ENCODE assay signal across 14 cellular contexts in genomic region chr11:17719940-17720795, GRCh38. TPM values are rescaled to one million over a fixed set of nuclear protein-coding genes. Genes with fewer than 3 reads are reported as not detected.
DNase-seq lines count a peak whose midpoint lies in the region; TF ChIP-seq lines count a peak whose summit lies in the region.
"Had no signal": no experiment of that assay in that cellular context is flagged by ENCODE, and none has a peak within 500 bp of the region (broad histone marks: within the 10 kb centered on the region; RNA-seq: fewer than 3 reads in every experiment).

No MANE protein-coding gene starts in this region.

- WGBS in stomach, 5 donors, result 4 to 6% (median 5%) methylated on average over 55 to 84 of the region's 84 CpGs

- peaks cover 31% of the 10 kb centered on the region for H3K27me3 Mint-ChIP-seq in HFFc6 (ENCODE audit: insufficient read depth)

- TF ChIP-seq POLR2A in stomach (IDR thresholded peaks at IDR 0.05), result no peak

- no peaks in the 10 kb centered on the region for H3K36me3 ChIP-seq in brain microvascular endothelial cell (replicated peaks)
- H3K36me3 ChIP-seq in stomach, result no peaks in the 10 kb centered on the region
- H3K36me3 ChIP-seq: Peyer's patch had no signal

- DNase-seq in AG10803 (ENCODE audit: low read depth), result no peak
- DNase-seq in HFFc6, result no peak
- no peak for DNase-seq in brain microvascular endothelial cell
- peak; percentile 68 for DNase-seq in islet precursor cell
- DNase-seq in medulla oblongata (ENCODE audit: extremely low spot score), result no peak
- no peak for DNase-seq in GM10248 (ENCODE audit: extremely low spot score)
- no peak for DNase-seq in stomach
- DNase-seq in DMS114 treated with DMSO at 0.1 percent for 48 hours (lab: John Stamatoyannopoulos, UW; ENCODE audit: unreplicated experiment), result no peak
- DNase-seq: aorta; hypothalamus; Peyer's patch; stimulated activated CD8-positive, alpha-beta memory T cell treated with anti-CD3 and anti-CD28 coated beads, Interleukin-4, amount 100 ng/mL, for 48 hours had no signal

- H3K9me3 Mint-ChIP-seq in HFFc6, result no peaks in the 10 kb centered on the region

- TF ChIP-seq CTCF in AG10803 (conservative IDR thresholded peaks at IDR 0.05; ENCODE audit: low read length) (0 out of 2 replicates have a peak, but pooled peaks have one; percentile 3), HFFc6 (IDR thresholded peaks at IDR 0.05) (peak; percentile 33), brain microvascular endothelial cell (IDR thresholded peaks at IDR 0.05; ENCODE audit: low read depth, low read length, missing control alignments) (peak; percentile 15), GM10248 (IDR thresholded peaks at IDR 0.05; ENCODE audit: control extremely low read depth, extremely low read depth, low read depth, missing control alignments) (no peak), stomach (IDR thresholded peaks at IDR 0.05) (no peak)

- no peak overlapping the region for H3K4me3 Mint-ChIP-seq in HFFc6
- H3K4me3 Mint-ChIP-seq: IgD-negative memory B cell had no signal

- no peaks in the 10 kb centered on the region for H3K36me3 Mint-ChIP-seq in HFFc6 (ENCODE audit: low read depth)
- H3K36me3 Mint-ChIP-seq: IgD-negative memory B cell had no signal

- TF ChIP-seq EP300 in stomach (IDR thresholded peaks at IDR 0.05), result no peak

- no peaks in the 10 kb centered on the region for H3K4me1 Mint-ChIP-seq in HFFc6 (ENCODE audit: low read depth)
- H3K4me1 Mint-ChIP-seq: IgD-negative memory B cell had no signal

- CTCF ChIA-PET in GM10248 (lab: Yijun Ruan, JAX), result interaction anchor here (0.5 to 2.8 kb wide), 4 partner anchors 10 to 491 kb away, joined by 3 to 13 read pairs (median 4); no protein-coding TSS in a partner anchor

- peaks cover 15 to 38% (median 30%) of the 10 kb centered on the region in 4 donors for H3K4me1 ChIP-seq in stomach
- H3K4me1 ChIP-seq: parathyroid adenoma had no signal

- H3K4me3 ChIP-seq in AG10803 (ENCODE audit: low read length) (no peak overlapping the region), brain microvascular endothelial cell (ENCODE audit: low read depth, low read length) (no peak overlapping the region), stomach (no peak overlapping the region)
- H3K4me3 ChIP-seq: Peyer's patch had no signal

- intact Hi-C loops in stomach (cut with DNase I; ENCODE audit: low total_unique reads), result no loop called here

- no peak overlapping the region for H3K27ac Mint-ChIP-seq in HFFc6

- POLR2A ChIA-PET in GM10248 (lab: Yijun Ruan, JAX), result no interaction called here

- no peak overlapping the region for H3K27ac ChIP-seq in brain microvascular endothelial cell
- no peak overlapping the region for H3K27ac ChIP-seq in stomach
- H3K27ac ChIP-seq: parathyroid adenoma, Peyer's patch had no signal

- no peaks in the 10 kb centered on the region for H3K9me3 ChIP-seq in stomach
- H3K9me3 ChIP-seq: Peyer's patch had no signal

- H3K27me3 ChIP-seq in brain microvascular endothelial cell (replicated peaks) (peaks cover 73% of the 10 kb centered on the region), stomach (peaks cover 28 to 98% (median 73%) of the 10 kb centered on the region in 3 donors)

- in situ Hi-C loops in brain microvascular endothelial cell (cut with HindIII; ENCODE audit: low pct_ligation_motif_present, low sequenced_read_pairs), result no loop called here

RNA-seq across cellular contexts. Expression of gene MYOD1, which starts 0.8 kb away (rescaled TPM):
- total RNA-seq in HFFc6 (2021; fragmentation: NEBNext Ultra II Directional; extraction: Animal tissue kit (Norgen Biotek cat#: 25700)), result not detected
- total RNA-seq in stomach, result not detected
- not detected for polyA plus RNA-seq in stomach
- total RNA-seq: aorta, Peyer's patch had no signal
- polyA plus RNA-seq: aorta, IgD-negative memory B cell had no signal

RNA-seq across cellular contexts. Expression of gene KCNC1, which starts 14.4 kb away (rescaled TPM):
- total RNA-seq in HFFc6 (2021; fragmentation: NEBNext Ultra II Directional; extraction: Animal tissue kit (Norgen Biotek cat#: 25700)), result not detected
- total RNA-seq in stomach, result under 1 TPM in 1 of 5 donors, not detected in 4; 0.18 TPM
- under 1 TPM in 1 of 3 donors, not detected in 2; 0.03 TPM for polyA plus RNA-seq in stomach
- total RNA-seq: aorta had no signal
- polyA plus RNA-seq: aorta had no signal

Comparison
In these comparisons a context has a peak if more than half of its experiments do, and no peak if none do; other contexts are left out.
1. CTCF ChIP-seq: peak in AG10803 (single experiment), HFFc6 (single experiment) and brain microvascular endothelial cell (single experiment); none in GM10248 (single experiment) and stomach (0 of 7).